ENCODE assay signal across 8 cellular contexts in the genomic region with DNA sequence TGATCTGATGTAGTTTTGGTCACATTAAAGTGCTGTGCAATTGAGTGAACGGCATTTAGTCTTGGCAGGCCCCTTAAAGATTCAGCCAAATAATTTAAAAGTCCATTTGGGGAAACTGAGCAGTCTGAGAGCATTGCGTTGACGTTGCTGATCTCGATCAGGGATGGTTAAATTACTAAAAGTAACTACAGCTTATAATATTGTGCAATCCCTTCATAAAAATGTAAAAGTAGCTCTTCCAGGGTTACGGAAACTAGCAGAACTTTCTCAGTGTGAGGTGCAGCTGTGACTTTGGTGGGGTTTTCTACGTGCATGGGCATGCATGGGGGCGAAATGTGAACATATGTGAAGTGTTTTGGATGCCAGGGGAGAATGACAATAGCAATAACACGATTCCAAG.
"Had no signal": no experiment of that assay in that cellular context is flagged by ENCODE, and none has a peak within 500 bp of the region (broad histone marks: within the 10 kb centered on the region; RNA-seq: fewer than 3 reads in every experiment).

No MANE protein-coding gene starts in this region.

- FAIRE-seq: H1, H54 had no signal

- H3K27ac ChIP-seq: HL-60 had no signal

- H3K9me3 Mint-ChIP-seq: H9 had no signal

- H3K27ac Mint-ChIP-seq: GM23338, H9, IgD-negative memory B cell had no signal

- H3K4me3 Mint-ChIP-seq: GM23338, H9, IgD-negative memory B cell had no signal

- H3K36me3 Mint-ChIP-seq: IgD-negative memory B cell had no signal

- DNase-seq: H9, HCEC 1CT, KG1 had no signal

- H2AFZ ChIP-seq: GM23338 had no signal

- H3K4me2 ChIP-seq: GM23338 had no signal

- H3K4me3 ChIP-seq: GM23338 had no signal
